8 cellular contexts compared by ENCODE assay signal in genomic region chr6:78867370-78868040, GRCh38. TPM values are rescaled to one million over a fixed set of nuclear protein-coding genes. Genes with fewer than 3 reads are reported as not detected.
DNase-seq lines count a peak whose midpoint lies in the region; ATAC-seq and TF ChIP-seq lines count a peak whose summit lies in the region.

A gene with protein sequence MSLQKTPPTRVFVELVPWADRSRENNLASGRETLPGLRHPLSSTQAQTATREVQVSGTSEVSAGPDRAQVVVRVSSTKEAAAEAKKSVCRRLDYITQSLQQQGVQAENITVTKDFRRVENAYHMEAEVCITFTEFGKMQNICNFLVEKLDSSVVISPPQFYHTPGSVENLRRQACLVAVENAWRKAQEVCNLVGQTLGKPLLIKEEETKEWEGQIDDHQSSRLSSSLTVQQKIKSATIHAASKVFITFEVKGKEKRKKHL (plus strand): TSS chr6:78867551. CDS start chr6:78867577, 26 bp downstream.

- DNase-seq in BE2C (peak; percentile 89), NCI-H510A treated with DMSO at 0.1 percent for 48 hours (lab: John Stamatoyannopoulos, UW) (peak; percentile 64), dermis blood vessel endothelial cell (peak; percentile 89)
- DNase-seq in activated CD4-positive, alpha-beta T cell treated with anti-CD3 and anti-CD28 coated beads, Interleukin-2, amount 10 ng/mL, durations not matched to agents 24 days and 14 days, result peak; percentile 95
- peak; percentile 81 for DNase-seq in stimulated activated CD4-positive, alpha-beta T cell treated with anti-CD3 and anti-CD28 coated beads, Interleukin-4, amount 100 ng/mL, for 1 hour

- no peaks in the 10 kb centered on the region for H3K9me3 Mint-ChIP-seq in activated CD4-positive, alpha-beta T cell treated with anti-CD3 and anti-CD28 coated beads, Interleukin-2, amount 10 ng/mL, durations not matched to agents 24 days and 14 days

- peak; percentile 73 for TF ChIP-seq POLR2A in GM19099 (IDR thresholded peaks at IDR 0.05; ENCODE audit: extremely low read depth, insufficient read length, low read depth)

- ATAC-seq in HG03378 (IDR thresholded peaks at IDR 0.05; ENCODE audit: unreplicated experiment), result peak; percentile 95

- no peak within 1 kb of the TSS for H3K27ac ChIP-seq in liver (ENCODE audit: low read depth in 1 of 2, low read length in 2 of 2)

- peaks cover 4% of the 10 kb centered on the region for H3K27me3 Mint-ChIP-seq in activated CD4-positive, alpha-beta T cell treated with anti-CD3 and anti-CD28 coated beads, Interleukin-2, amount 10 ng/mL, durations not matched to agents 24 days and 14 days

- H3K36me3 ChIP-seq in BE2C (no peaks in the 10 kb centered on the region), liver (ENCODE audit: control insufficient read depth in 4 of 4, insufficient read depth in 3 of 4, low read depth in 1 of 4, low read length in 3 of 4) (no peaks in the 10 kb centered on the region)

- peaks cover 7% of the 10 kb centered on the region for H3K36me3 Mint-ChIP-seq in activated CD4-positive, alpha-beta T cell treated with anti-CD3 and anti-CD28 coated beads, Interleukin-2, amount 10 ng/mL, durations not matched to agents 24 days and 14 days (ENCODE audit: low read depth)

- under 1% methylated on average over 48 of the region's 48 CpGs for WGBS in liver

- H3K4me3 ChIP-seq in BE2C (ENCODE audit: low read depth, low read length), result peak within 1 kb of the TSS; percentile 87
- H3K4me3 ChIP-seq in liver (ENCODE audit: low read depth in 1 of 3, low read length in 3 of 3), result peak within 1 kb of the TSS; percentile 71 to 98 (median 95)

- H3K4me3 Mint-ChIP-seq in activated CD4-positive, alpha-beta T cell treated with anti-CD3 and anti-CD28 coated beads, Interleukin-2, amount 10 ng/mL, durations not matched to agents 24 days and 14 days, result peak within 1 kb of the TSS; percentile 97

- intact Hi-C loops in activated CD4-positive, alpha-beta T cell treated with anti-CD3 and anti-CD28 coated beads, Interleukin-2, amount 10 ng/mL, durations not matched to agents 24 days and 14 days (cut with micrococcal nuclease), result loop anchor here (1.0 to 5.0 kb wide), 4 partner anchors 211 to 1135 kb away; partner anchors contain the start of genes HMGN3, LCA5, PHIP and TTK

- H3K9ac ChIP-seq in liver (ENCODE audit: low read depth in 1 of 2, low read length in 2 of 2), result peak within 1 kb of the TSS; percentile 62 to 82

- H3K9me3 ChIP-seq in BE2C (no peaks in the 10 kb centered on the region), liver (ENCODE audit: control insufficient read depth in 4 of 4, low read length in 3 of 4) (no peaks in the 10 kb centered on the region)

- H3K4me1 Mint-ChIP-seq in activated CD4-positive, alpha-beta T cell treated with anti-CD3 and anti-CD28 coated beads, Interleukin-2, amount 10 ng/mL, durations not matched to agents 24 days and 14 days, result peaks cover 22% of the 10 kb centered on the region

- no peak for TF ChIP-seq RAD21 in liver (IDR thresholded peaks at IDR 0.05)

- H3K27ac Mint-ChIP-seq in activated CD4-positive, alpha-beta T cell treated with anti-CD3 and anti-CD28 coated beads, Interleukin-2, amount 10 ng/mL, durations not matched to agents 24 days and 14 days, result peak within 1 kb of the TSS; percentile 97

- peak; percentile 46; the same call in 1 of the 2 replicates for TF ChIP-seq CTCF in BE2C (IDR thresholded peaks at IDR 0.05; ENCODE audit: low read depth, low read length)
- TF ChIP-seq CTCF in liver (IDR thresholded peaks at IDR 0.05; ENCODE audit: low read depth, low read length, missing input control), result no peak

- H3K4me1 ChIP-seq in BE2C (no peaks in the 10 kb centered on the region), liver (ENCODE audit: control insufficient read depth in 4 of 4, insufficient read depth in 4 of 4, low read length in 3 of 4) (peaks cover 0 to 14% (median 0%) of the 10 kb centered on the region in 4 donors)

- no peaks in the 10 kb centered on the region for H3K27me3 ChIP-seq in BE2C
- no peaks in the 10 kb centered on the region for H3K27me3 ChIP-seq in liver (ENCODE audit: control insufficient read depth in 4 of 4, insufficient read depth in 4 of 4, low read length in 3 of 4)

TF ChIP-seq in liver, 16 proteins besides CTCF, POLR2A, EP300 and RAD21:
- TF ChIP-seq NR2F2 (IDR thresholded peaks at IDR 0.05), result no peak
- TF ChIP-seq HNF4A (conservative IDR thresholded peaks at IDR 0.05), result peak in 1 of 2 donors; percentile 15
- peak; percentile 49 for TF ChIP-seq MAX (IDR thresholded peaks at IDR 0.05)
- peak; percentile 95 for TF ChIP-seq YY1 (IDR thresholded peaks at IDR 0.05)
- TF ChIP-seq, protein P1, sequence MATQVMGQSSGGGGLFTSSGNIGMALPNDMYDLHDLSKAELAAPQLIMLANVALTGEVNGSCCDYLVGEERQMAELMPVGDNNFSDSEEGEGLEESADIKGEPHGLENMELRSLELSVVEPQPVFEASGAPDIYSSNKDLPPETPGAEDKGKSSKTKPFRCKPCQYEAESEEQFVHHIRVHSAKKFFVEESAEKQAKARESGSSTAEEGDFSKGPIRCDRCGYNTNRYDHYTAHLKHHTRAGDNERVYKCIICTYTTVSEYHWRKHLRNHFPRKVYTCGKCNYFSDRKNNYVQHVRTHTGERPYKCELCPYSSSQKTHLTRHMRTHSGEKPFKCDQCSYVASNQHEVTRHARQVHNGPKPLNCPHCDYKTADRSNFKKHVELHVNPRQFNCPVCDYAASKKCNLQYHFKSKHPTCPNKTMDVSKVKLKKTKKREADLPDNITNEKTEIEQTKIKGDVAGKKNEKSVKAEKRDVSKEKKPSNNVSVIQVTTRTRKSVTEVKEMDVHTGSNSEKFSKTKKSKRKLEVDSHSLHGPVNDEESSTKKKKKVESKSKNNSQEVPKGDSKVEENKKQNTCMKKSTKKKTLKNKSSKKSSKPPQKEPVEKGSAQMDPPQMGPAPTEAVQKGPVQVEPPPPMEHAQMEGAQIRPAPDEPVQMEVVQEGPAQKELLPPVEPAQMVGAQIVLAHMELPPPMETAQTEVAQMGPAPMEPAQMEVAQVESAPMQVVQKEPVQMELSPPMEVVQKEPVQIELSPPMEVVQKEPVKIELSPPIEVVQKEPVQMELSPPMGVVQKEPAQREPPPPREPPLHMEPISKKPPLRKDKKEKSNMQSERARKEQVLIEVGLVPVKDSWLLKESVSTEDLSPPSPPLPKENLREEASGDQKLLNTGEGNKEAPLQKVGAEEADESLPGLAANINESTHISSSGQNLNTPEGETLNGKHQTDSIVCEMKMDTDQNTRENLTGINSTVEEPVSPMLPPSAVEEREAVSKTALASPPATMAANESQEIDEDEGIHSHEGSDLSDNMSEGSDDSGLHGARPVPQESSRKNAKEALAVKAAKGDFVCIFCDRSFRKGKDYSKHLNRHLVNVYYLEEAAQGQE (IDR thresholded peaks at IDR 0.05), result peak; percentile 44
- TF ChIP-seq RXRA (IDR thresholded peaks at IDR 0.05), result peak; percentile 27 to 36
- no peak for TF ChIP-seq FOXA2 (IDR thresholded peaks at IDR 0.05)
- TF ChIP-seq, protein P2, sequence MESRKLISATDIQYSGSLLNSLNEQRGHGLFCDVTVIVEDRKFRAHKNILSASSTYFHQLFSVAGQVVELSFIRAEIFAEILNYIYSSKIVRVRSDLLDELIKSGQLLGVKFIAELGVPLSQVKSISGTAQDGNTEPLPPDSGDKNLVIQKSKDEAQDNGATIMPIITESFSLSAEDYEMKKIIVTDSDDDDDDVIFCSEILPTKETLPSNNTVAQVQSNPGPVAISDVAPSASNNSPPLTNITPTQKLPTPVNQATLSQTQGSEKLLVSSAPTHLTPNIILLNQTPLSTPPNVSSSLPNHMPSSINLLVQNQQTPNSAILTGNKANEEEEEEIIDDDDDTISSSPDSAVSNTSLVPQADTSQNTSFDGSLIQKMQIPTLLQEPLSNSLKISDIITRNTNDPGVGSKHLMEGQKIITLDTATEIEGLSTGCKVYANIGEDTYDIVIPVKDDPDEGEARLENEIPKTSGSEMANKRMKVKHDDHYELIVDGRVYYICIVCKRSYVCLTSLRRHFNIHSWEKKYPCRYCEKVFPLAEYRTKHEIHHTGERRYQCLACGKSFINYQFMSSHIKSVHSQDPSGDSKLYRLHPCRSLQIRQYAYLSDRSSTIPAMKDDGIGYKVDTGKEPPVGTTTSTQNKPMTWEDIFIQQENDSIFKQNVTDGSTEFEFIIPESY (IDR thresholded peaks at IDR 0.05), result peak; percentile 68

RNA-seq across cellular contexts. Expression of the gene that starts here (rescaled TPM):
- 5.5 TPM for polyA plus RNA-seq in BE2C (2012; ENCODE audit: insufficient read depth, insufficient read length, low read depth)
- 3.4 and 3.6 TPM in 2 replicates for total RNA-seq in activated CD4-positive, alpha-beta T cell treated with anti-CD3 and anti-CD28 coated beads, Interleukin-2, amount 10 ng/mL, durations not matched to agents 24 days and 14 days
- total RNA-seq in dermis blood vessel endothelial cell, result 2.7 and 3.3 TPM in 2 replicates
- 1 to 10 TPM in 1 of 2 donors, under 1 TPM in 1; 0.84 to 2.2 TPM for total RNA-seq in liver
- under 1 TPM; 0.46 to 0.71 TPM for polyA plus RNA-seq in liver
